ENCODE assay signal across 24 cellular contexts in the genomic region with DNA sequence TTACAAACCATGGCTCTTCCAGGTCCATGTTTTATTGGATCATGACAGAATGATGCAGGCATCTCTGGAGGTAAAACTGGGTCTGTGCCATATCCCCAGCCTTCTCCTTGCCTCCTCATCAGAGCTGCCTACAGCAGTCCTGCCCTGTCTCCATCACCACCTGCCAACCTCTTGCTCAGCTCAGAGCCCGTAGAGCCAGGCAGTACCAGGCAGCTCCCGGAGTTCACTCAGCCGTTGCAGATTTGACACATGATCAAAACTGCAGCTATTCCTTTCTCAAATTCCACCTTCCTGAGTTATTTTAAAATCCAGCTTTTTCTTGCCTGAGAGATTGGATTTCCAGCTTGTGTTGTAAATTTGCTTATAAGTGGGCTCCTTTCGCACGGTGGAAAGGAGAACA.
DNase-seq lines count a peak whose midpoint lies in the region; ATAC-seq and TF ChIP-seq lines count a peak whose summit lies in the region.
"Had no signal": no experiment of that assay in that cellular context is flagged by ENCODE, and none has a peak within 500 bp of the region (broad histone marks: within the 10 kb centered on the region; RNA-seq: fewer than 3 reads in every experiment).

No MANE protein-coding gene starts in this region.

- TF ChIP-seq POLR2A in gastrocnemius medialis (IDR thresholded peaks at IDR 0.05), result no peak

- no peak overlapping the region for H3K4me3 ChIP-seq in gastrocnemius medialis
- H3K4me3 ChIP-seq: MG63, thoracic aorta had no signal

- no peaks in the 10 kb centered on the region for H3K36me3 ChIP-seq in gastrocnemius medialis
- H3K36me3 ChIP-seq: BE2C, MG63, thoracic aorta had no signal

- TF ChIP-seq CTCF in gastrocnemius medialis (IDR thresholded peaks at IDR 0.05 in 4 of 5, conservative IDR thresholded peaks at IDR 0.05 in 1 of 5), result no peak

- H3K9me3 ChIP-seq in gastrocnemius medialis, result no peaks in the 10 kb centered on the region
- H3K9me3 ChIP-seq: BE2C, MG63, thoracic aorta had no signal

- no peak overlapping the region for H3K27ac ChIP-seq in gastrocnemius medialis
- H3K27ac ChIP-seq: thoracic aorta, VCaP had no signal

- no peaks in the 10 kb centered on the region for H3K4me1 ChIP-seq in gastrocnemius medialis
- H3K4me1 ChIP-seq: BE2C had no signal

- H3K27me3 ChIP-seq in gastrocnemius medialis, result no peaks in the 10 kb centered on the region
- H3K27me3 ChIP-seq: BE2C, MG63 had no signal

- in situ Hi-C loops in gastrocnemius medialis (cut with MboI; ENCODE audit: low sequenced_read_pairs in 4 of 4), result no loop called here

- intact Hi-C loops in gastrocnemius medialis (cut with DNase I; ENCODE audit: low total_unique reads), result no loop called here

- DNase-seq in DMS79 treated with DMSO at 0.1 percent for 48 hours (lab: John Stamatoyannopoulos, UW), result peak; percentile 68
- peak; percentile 86 for DNase-seq in NCI-H2171 treated with DMSO at 0.1 percent for 48 hours (lab: John Stamatoyannopoulos, UW)
- DNase-seq in kidney glomerular epithelial cell (lab: John Stamatoyannopoulos, UW), result peak; percentile 59
- peak; percentile 1 for DNase-seq in renal cortical epithelial cell (ENCODE audit: low read depth)
- DNase-seq in gastrocnemius medialis, result no peak
- DNase-seq in EL, result no peak
- no peak for DNase-seq in retina
- DNase-seq: ACHN; activated CD4-positive, alpha-beta T cell treated with anti-CD3 and anti-CD28 coated beads for 4 hours; amniotic stem cell; BE2C; CD8-positive, alpha-beta T cell; effector memory CD8-positive, alpha-beta T cell; H9; KG1; MG63; naive thymus-derived CD8-positive, alpha-beta T cell; NCI-H1105 treated with DMSO at 0.1 percent for 48 hours; NCI-H2029; NCI-H446 treated with DMSO at 0.1 percent for 48 hours; small intestine; T1000 had no signal

- no peak for ATAC-seq in gastrocnemius medialis
- ATAC-seq: CD8-positive, alpha-beta T cell; effector memory CD8-positive, alpha-beta T cell; naive thymus-derived CD8-positive, alpha-beta T cell had no signal

Comparison
In these comparisons a context has a peak if more than half of its experiments do, and no peak if none do; other contexts are left out.
1. DNase-seq: peak in DMS79 treated with DMSO at 0.1 percent for 48 hours (single experiment), NCI-H2171 treated with DMSO at 0.1 percent for 48 hours (single experiment), kidney glomerular epithelial cell (single experiment) and renal cortical epithelial cell (single experiment); none in gastrocnemius medialis (0 of 2), EL (single experiment) and retina (single experiment).